1 cellular context compared by ENCODE assay signal in genomic region chr3:5186089-5186853, GRCh38.
TF ChIP-seq lines count a peak whose summit lies in the region.

No MANE protein-coding gene starts in this region.

TF ChIP-seq in K562, 482 proteins besides CTCF, POLR2A, EP300 and RAD21 (continued from another document and continues in another):
- TF ChIP-seq PRDM10 (IDR thresholded peaks at IDR 0.05; ENCODE audit: partially characterized antibody), result peak; percentile 79
- no peak for TF ChIP-seq CREB3 (tag; conservative IDR thresholded peaks at IDR 0.05; ENCODE audit: low read depth)
- TF ChIP-seq C11orf30 (IDR thresholded peaks at IDR 0.05; ENCODE audit: low read depth), result no peak
- TF ChIP-seq ETV1 (tag; conservative IDR thresholded peaks at IDR 0.05; ENCODE audit: low read depth), result no peak
- 0 out of 4 replicates have a peak, but pooled peaks of 1 of the 2 experiments have one; percentile 34 for TF ChIP-seq MLLT1 (IDR thresholded peaks at IDR 0.05)
- TF ChIP-seq BRD9 (IDR thresholded peaks at IDR 0.05; ENCODE audit: low read depth, partially characterized antibody), result no peak
- TF ChIP-seq BRF1 (IDR thresholded peaks at IDR 0.05; ENCODE audit: borderline replicate concordance, extremely low read depth, insufficient read length), result no peak
- no peak for TF ChIP-seq ZFP36 (IDR thresholded peaks at IDR 0.05; ENCODE audit: low read depth, low read length, partially characterized antibody)
- TF ChIP-seq, protein P1, sequence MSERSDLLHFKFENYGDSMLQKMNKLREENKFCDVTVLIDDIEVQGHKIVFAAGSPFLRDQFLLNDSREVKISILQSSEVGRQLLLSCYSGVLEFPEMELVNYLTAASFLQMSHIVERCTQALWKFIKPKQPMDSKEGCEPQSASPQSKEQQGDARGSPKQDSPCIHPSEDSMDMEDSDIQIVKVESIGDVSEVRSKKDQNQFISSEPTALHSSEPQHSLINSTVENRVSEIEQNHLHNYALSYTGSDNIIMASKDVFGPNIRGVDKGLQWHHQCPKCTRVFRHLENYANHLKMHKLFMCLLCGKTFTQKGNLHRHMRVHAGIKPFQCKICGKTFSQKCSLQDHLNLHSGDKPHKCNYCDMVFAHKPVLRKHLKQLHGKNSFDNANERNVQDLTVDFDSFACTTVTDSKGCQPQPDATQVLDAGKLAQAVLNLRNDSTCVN (CRISPR knock-in tag; IDR thresholded peaks at IDR 0.05), result no peak
- TF ChIP-seq GABPA (tag; conservative IDR thresholded peaks at IDR 0.05; ENCODE audit: low read depth), result no peak
- peak; percentile 23 for TF ChIP-seq TBP (optimal IDR thresholded peaks at IDR 0.05; ENCODE audit: low read depth, low read length)
- no peak for TF ChIP-seq ZNF146 (CRISPR knock-in tag; IDR thresholded peaks at IDR 0.05; ENCODE audit: unreplicated experiment)
- TF ChIP-seq YY1 (IDR thresholded peaks at IDR 0.05; ENCODE audit: borderline replicate concordance in 1 of 3, control insufficient read depth in 1 of 3, extremely low read depth in 1 of 3, insufficient read depth in 3 of 3, insufficient read length in 1 of 3, insufficient replicate concordance in 2 of 3, low read depth in 1 of 3, low read length in 2 of 3), result no peak
- TF ChIP-seq HINFP (tag; conservative IDR thresholded peaks at IDR 0.05; ENCODE audit: low read depth), result no peak
- TF ChIP-seq OTX1 (CRISPR knock-in tag; IDR thresholded peaks at IDR 0.05), result no peak
- TF ChIP-seq BCL6 (CRISPR knock-in tag; IDR thresholded peaks at IDR 0.05), result no peak
- no peak for TF ChIP-seq NR1H2 (CRISPR knock-in tag; IDR thresholded peaks at IDR 0.05)
- TF ChIP-seq MIER1 (IDR thresholded peaks at IDR 0.05; ENCODE audit: low read depth), result no peak
- TF ChIP-seq, protein P2, sequence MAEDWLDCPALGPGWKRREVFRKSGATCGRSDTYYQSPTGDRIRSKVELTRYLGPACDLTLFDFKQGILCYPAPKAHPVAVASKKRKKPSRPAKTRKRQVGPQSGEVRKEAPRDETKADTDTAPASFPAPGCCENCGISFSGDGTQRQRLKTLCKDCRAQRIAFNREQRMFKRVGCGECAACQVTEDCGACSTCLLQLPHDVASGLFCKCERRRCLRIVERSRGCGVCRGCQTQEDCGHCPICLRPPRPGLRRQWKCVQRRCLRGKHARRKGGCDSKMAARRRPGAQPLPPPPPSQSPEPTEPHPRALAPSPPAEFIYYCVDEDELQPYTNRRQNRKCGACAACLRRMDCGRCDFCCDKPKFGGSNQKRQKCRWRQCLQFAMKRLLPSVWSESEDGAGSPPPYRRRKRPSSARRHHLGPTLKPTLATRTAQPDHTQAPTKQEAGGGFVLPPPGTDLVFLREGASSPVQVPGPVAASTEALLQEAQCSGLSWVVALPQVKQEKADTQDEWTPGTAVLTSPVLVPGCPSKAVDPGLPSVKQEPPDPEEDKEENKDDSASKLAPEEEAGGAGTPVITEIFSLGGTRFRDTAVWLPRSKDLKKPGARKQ (CRISPR knock-in tag; IDR thresholded peaks at IDR 0.05), result no peak
- TF ChIP-seq ELK3 (CRISPR knock-in tag; IDR thresholded peaks at IDR 0.05), result no peak
- no peak for TF ChIP-seq NONO (IDR thresholded peaks at IDR 0.05; ENCODE audit: low read depth in 2 of 2, low read length in 1 of 2)
- TF ChIP-seq TEAD1 (CRISPR knock-in tag; IDR thresholded peaks at IDR 0.05), result no peak
- TF ChIP-seq CHCHD3 (CRISPR knock-in tag; IDR thresholded peaks at IDR 0.05), result no peak
- TF ChIP-seq ETV5 (CRISPR knock-in tag; IDR thresholded peaks at IDR 0.05; ENCODE audit: low read depth), result 0 out of 2 replicates have a peak, but pooled peaks have one; percentile 7
- TF ChIP-seq ZNF277 (CRISPR knock-in tag; IDR thresholded peaks at IDR 0.05; ENCODE audit: borderline replicate concordance), result no peak
- 0 out of 2 replicates have a peak, but pooled peaks have one; percentile 16 for TF ChIP-seq MYC (IDR thresholded peaks at IDR 0.05; ENCODE audit: low read depth, low read length)
- no peak for TF ChIP-seq MYC (CRISPR knock-in tag; IDR thresholded peaks at IDR 0.05; ENCODE audit: borderline replicate concordance, low read depth)
- TF ChIP-seq, protein P3, sequence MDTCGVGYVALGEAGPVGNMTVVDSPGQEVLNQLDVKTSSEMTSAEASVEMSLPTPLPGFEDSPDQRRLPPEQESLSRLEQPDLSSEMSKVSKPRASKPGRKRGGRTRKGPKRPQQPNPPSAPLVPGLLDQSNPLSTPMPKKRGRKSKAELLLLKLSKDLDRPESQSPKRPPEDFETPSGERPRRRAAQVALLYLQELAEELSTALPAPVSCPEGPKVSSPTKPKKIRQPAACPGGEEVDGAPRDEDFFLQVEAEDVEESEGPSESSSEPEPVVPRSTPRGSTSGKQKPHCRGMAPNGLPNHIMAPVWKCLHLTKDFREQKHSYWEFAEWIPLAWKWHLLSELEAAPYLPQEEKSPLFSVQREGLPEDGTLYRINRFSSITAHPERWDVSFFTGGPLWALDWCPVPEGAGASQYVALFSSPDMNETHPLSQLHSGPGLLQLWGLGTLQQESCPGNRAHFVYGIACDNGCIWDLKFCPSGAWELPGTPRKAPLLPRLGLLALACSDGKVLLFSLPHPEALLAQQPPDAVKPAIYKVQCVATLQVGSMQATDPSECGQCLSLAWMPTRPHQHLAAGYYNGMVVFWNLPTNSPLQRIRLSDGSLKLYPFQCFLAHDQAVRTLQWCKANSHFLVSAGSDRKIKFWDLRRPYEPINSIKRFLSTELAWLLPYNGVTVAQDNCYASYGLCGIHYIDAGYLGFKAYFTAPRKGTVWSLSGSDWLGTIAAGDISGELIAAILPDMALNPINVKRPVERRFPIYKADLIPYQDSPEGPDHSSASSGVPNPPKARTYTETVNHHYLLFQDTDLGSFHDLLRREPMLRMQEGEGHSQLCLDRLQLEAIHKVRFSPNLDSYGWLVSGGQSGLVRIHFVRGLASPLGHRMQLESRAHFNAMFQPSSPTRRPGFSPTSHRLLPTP (IDR thresholded peaks at IDR 0.05; ENCODE audit: borderline replicate concordance, extremely low read depth, insufficient read length), result no peak
- no peak for TF ChIP-seq RFX1 (IDR thresholded peaks at IDR 0.05)
- no peak for TF ChIP-seq ZNF586 (CRISPR knock-in tag; conservative IDR thresholded peaks at IDR 0.05)
- TF ChIP-seq MTA2 (IDR thresholded peaks at IDR 0.05; ENCODE audit: low read depth), result no peak
- no peak for TF ChIP-seq ZNF76 (CRISPR knock-in tag; IDR thresholded peaks at IDR 0.05; ENCODE audit: borderline replicate concordance)
- TF ChIP-seq GABPB1 (CRISPR knock-in tag; IDR thresholded peaks at IDR 0.05), result no peak
- no peak for TF ChIP-seq BRF2 (IDR thresholded peaks at IDR 0.05; ENCODE audit: borderline replicate concordance, insufficient read depth, insufficient read length)
- no peak for TF ChIP-seq BDP1 (IDR thresholded peaks at IDR 0.05; ENCODE audit: insufficient read depth, insufficient read length)
- peak; percentile 92 for TF ChIP-seq POLR2AphosphoS2 (IDR thresholded peaks at IDR 0.05; ENCODE audit: low read length)
- TF ChIP-seq IRF2 (CRISPR knock-in tag; IDR thresholded peaks at IDR 0.05), result no peak
- TF ChIP-seq ZNF77 (CRISPR knock-in tag; IDR thresholded peaks at IDR 0.05), result no peak
- no peak for TF ChIP-seq NCOA6 (IDR thresholded peaks at IDR 0.05)
- no peak for TF ChIP-seq NCOA2 (IDR thresholded peaks at IDR 0.05; ENCODE audit: partially characterized antibody in 2 of 2)
- TF ChIP-seq IFI16 (CRISPR knock-in tag; IDR thresholded peaks at IDR 0.05), result no peak
- TF ChIP-seq MAFK (IDR thresholded peaks at IDR 0.05; ENCODE audit: low read length), result no peak
- no peak; the same call in 1 of the 2 replicates for TF ChIP-seq ZNF3 (CRISPR knock-in tag; IDR thresholded peaks at IDR 0.05)
- no peak for TF ChIP-seq HOMEZ (CRISPR knock-in tag; IDR thresholded peaks at IDR 0.05)
